Comparison of ENCODE assay signal across 21 cellular contexts in genomic region chr5:126341906-126342625, GRCh38.
"Had no signal": no experiment of that assay in that cellular context is flagged by ENCODE, and none has a peak within 500 bp of the region (broad histone marks: within the 10 kb centered on the region; RNA-seq: fewer than 3 reads in every experiment).

No MANE protein-coding gene starts in this region.

- H3K4me1 ChIP-seq: gastrocnemius medialis, parathyroid adenoma, transverse colon had no signal

- H3K4me3 ChIP-seq: coronary artery, gastrocnemius medialis, lung, spleen, thoracic aorta, transverse colon had no signal

- H3K9me3 ChIP-seq: gastrocnemius medialis, spleen, thoracic aorta, transverse colon had no signal

- DNase-seq: effector CD4-positive, alpha-beta T cell; endodermal cell; gastrocnemius medialis; immature natural killer cell; kidney; left colon; left ventricle myocardium superior; naive thymus-derived CD4-positive, alpha-beta T cell; nephron progenitor cell; spleen; stimulated activated CD4-positive, alpha-beta T cell treated with anti-CD3 and anti-CD28 coated beads, Interleukin-15, amount 100 ng/mL, for 24 hours; stimulated activated CD4-positive, alpha-beta T cell treated with anti-CD3 and anti-CD28 coated beads, Interleukin-1b, Interleukin-23, amount 100 ng/mL, for 48 hours; stimulated activated CD4-positive, alpha-beta T cell treated with anti-CD3 and anti-CD28 coated beads, Interleukin-4, amount 100 ng/mL, for 4 hours; stimulated activated naive B cell treated with anti-CD40 and anti-IgM and Interleukin-4, amounts not matched to agents 10 μg/mL and 1 μg/mL and 100 μg/mL, for 72 hours; stimulated activated naive CD8-positive, alpha-beta T cell treated with anti-CD3 and anti-CD28 coated beads, Interleukin-15, amount 100 ng/mL, for 72 hours; transverse colon had no signal

- H3K27ac ChIP-seq: coronary artery, gastrocnemius medialis, parathyroid adenoma, spleen, transverse colon had no signal

- ATAC-seq: gastrocnemius medialis; left colon; left ventricle myocardium superior; naive thymus-derived CD4-positive, alpha-beta T cell; sciatic nerve; stimulated activated naive B cell treated with anti-CD40 and anti-IgM and Interleukin-4, amounts not matched to agents 10 μg/mL and 1 μg/mL and 100 μg/mL, for 72 hours; stimulated activated naive CD8-positive, alpha-beta T cell treated with anti-CD3 and anti-CD28 coated beads, Interleukin-15, amount 100 ng/mL, for 72 hours had no signal

- H3K27me3 ChIP-seq: gastrocnemius medialis, transverse colon had no signal

- H3K36me3 ChIP-seq: gastrocnemius medialis, spleen, thoracic aorta, transverse colon had no signal
